Comparison of ENCODE assay signal across 8 cellular contexts in genomic region chr1:26111530-26112406, GRCh38. TPM values are rescaled to one million over a fixed set of nuclear protein-coding genes. Genes with fewer than 3 reads are reported as not detected.
DNase-seq lines count a peak whose midpoint lies in the region; ATAC-seq, FAIRE-seq and TF ChIP-seq lines count a peak whose summit lies in the region.

Gene PDIK1L (plus strand): TSS chr1:26111824. CDS start chr1:26114309, 2,485 bp downstream.

- no peaks in the 10 kb centered on the region for H3K27me3 ChIP-seq in transverse colon

- TF ChIP-seq POLR2A in GM12891 (IDR thresholded peaks at IDR 0.05; ENCODE audit: low read depth, low read length) (peak; percentile 86), transverse colon (IDR thresholded peaks at IDR 0.05) (peak; percentile 84)

- 2% methylated on average over 49 of the region's 96 CpGs; no CpG with 5 or more reads in 1 of the 2 donors for WGBS in transverse colon (ENCODE audit: low coverage in 1 of 2), 2 donors

- peak; percentile 99 for FAIRE-seq in GM12891 (lab: Jason Lieb, UNC)

- peak within 1 kb of the TSS; percentile 92 for H3K27ac Mint-ChIP-seq in activated naive CD8-positive, alpha-beta T cell treated with anti-CD3 and anti-CD28 coated beads, Interleukin-2, amount 50 U/mL, for 24 hours

- peak; percentile 73 for ATAC-seq in HG02840 (IDR thresholded peaks at IDR 0.05; ENCODE audit: low FRiP score, unreplicated experiment)
- peak; percentile 85 for ATAC-seq in activated naive CD8-positive, alpha-beta T cell treated with anti-CD3 and anti-CD28 coated beads, Interleukin-2, amount 50 U/mL, for 24 hours

- in situ Hi-C loops in transverse colon (cut with MboI; ENCODE audit: low pct_ligation_motif_present in 1 of 4, low pct_unique_long_range_greater_than_20kb in 1 of 4, low sequenced_read_pairs in 3 of 4), result no loop called here

- peak within 1 kb of the TSS; percentile 97 to 99 (median 97) for H3K27ac ChIP-seq in transverse colon

- DNase-seq in GM12891 (ENCODE audit: insufficient read length, low spot score) (peak; percentile 83), NCI-H1436 treated with DMSO at 0.1 percent for 48 hours (lab: John Stamatoyannopoulos, UW) (peak; percentile 68), T follicular helper cell (ENCODE audit: low read depth) (peak; percentile 93), cardiac septum (ENCODE audit: low spot score) (peak; percentile 97), pons (ENCODE audit: low spot score) (peak; percentile 90), transverse colon (peak; percentile 95)
- peak; percentile 97 for DNase-seq in activated naive CD8-positive, alpha-beta T cell treated with anti-CD3 and anti-CD28 coated beads, Interleukin-2, amount 50 U/mL, for 24 hours

- peaks cover 7% of the 10 kb centered on the region for H3K36me3 Mint-ChIP-seq in activated naive CD8-positive, alpha-beta T cell treated with anti-CD3 and anti-CD28 coated beads, Interleukin-2, amount 50 U/mL, for 24 hours (ENCODE audit: low read depth)

- TF ChIP-seq CTCF in transverse colon (IDR thresholded peaks at IDR 0.05), result peak in 1 of 5 experiments; percentile 13

- peaks cover 11 to 47% (median 33%) of the 10 kb centered on the region in 4 donors for H3K4me1 ChIP-seq in transverse colon

- peaks cover 23% of the 10 kb centered on the region for H3K4me1 Mint-ChIP-seq in activated naive CD8-positive, alpha-beta T cell treated with anti-CD3 and anti-CD28 coated beads, Interleukin-2, amount 50 U/mL, for 24 hours

- H3K27me3 Mint-ChIP-seq in activated naive CD8-positive, alpha-beta T cell treated with anti-CD3 and anti-CD28 coated beads, Interleukin-2, amount 50 U/mL, for 24 hours, result no peaks in the 10 kb centered on the region

- H3K36me3 ChIP-seq in transverse colon, result peaks cover 0 to 8% (median 0%) of the 10 kb centered on the region in 4 donors

- peak within 1 kb of the TSS; percentile 75 to 100 (median 94) for H3K4me3 ChIP-seq in transverse colon

- no peaks in the 10 kb centered on the region for H3K9me3 ChIP-seq in transverse colon

- H3K9me3 Mint-ChIP-seq in activated naive CD8-positive, alpha-beta T cell treated with anti-CD3 and anti-CD28 coated beads, Interleukin-2, amount 50 U/mL, for 24 hours, result no peaks in the 10 kb centered on the region

- peak within 1 kb of the TSS; percentile 85 for H3K4me3 Mint-ChIP-seq in activated naive CD8-positive, alpha-beta T cell treated with anti-CD3 and anti-CD28 coated beads, Interleukin-2, amount 50 U/mL, for 24 hours

- no peak for TF ChIP-seq EP300 in transverse colon (IDR thresholded peaks at IDR 0.05; ENCODE audit: low read depth)

- intact Hi-C loops in cardiac septum (cut with DNase I), result loop anchor here (1.0 to 5.0 kb wide), 3 partner anchors 49 to 123 kb away; partner anchors contain the start of gene CEP85
- intact Hi-C loops in transverse colon (cut with DNase I; ENCODE audit: low total_unique reads), result no loop called here

TF ChIP-seq in GM12891, 5 proteins besides CTCF, POLR2A, EP300 and RAD21:
- TF ChIP-seq POU2F2 (IDR thresholded peaks at IDR 0.05; ENCODE audit: low read depth, low read length), result no peak
- no peak for TF ChIP-seq SPI1 (IDR thresholded peaks at IDR 0.05; ENCODE audit: low read depth, low read length)
- TF ChIP-seq PAX5 (IDR thresholded peaks at IDR 0.05; ENCODE audit: insufficient read depth, low read length, severe bottlenecking), result peak; percentile 85
- peak; percentile 60; the same call in 1 of the 2 replicates for TF ChIP-seq POLR2AphosphoS5 (IDR thresholded peaks at IDR 0.05; ENCODE audit: low read depth, low read length)
- peak; percentile 86 for TF ChIP-seq TAF1 (IDR thresholded peaks at IDR 0.05; ENCODE audit: low read depth, low read length)

RNA-seq across cellular contexts. Expression of gene PDIK1L, which starts in this region (rescaled TPM):
- 2.7 TPM for polyA plus RNA-seq in GM12891 (2012; ENCODE audit: low read depth, missing spikeins)
- total RNA-seq in cardiac septum (3.5 TPM), transverse colon (10 to 100 TPM in 2 of 4 donors, 1 to 10 TPM in 2; 4.0 to 15.6 (median 9.8) TPM)

Comparison
In these comparisons a context has a peak if more than half of its experiments do, and no peak if none do; other contexts are left out.
1. Peak in every context shown above with its lines: DNase-seq, ATAC-seq, H3K4me3 ChIP-seq and H3K27ac ChIP-seq.